In genomic region chr17:21719511-21720226, GRCh38 we compare ENCODE assay signal across 6 cellular contexts. TPM values are rescaled to one million over a fixed set of nuclear protein-coding genes. Genes with fewer than 3 reads are reported as not detected.
"Had no signal": no experiment of that assay in that cellular context is flagged by ENCODE, and none has a peak within 500 bp of the region (broad histone marks: within the 10 kb centered on the region; RNA-seq: fewer than 3 reads in every experiment).

No MANE protein-coding gene starts in this region.

RNA-seq across cellular contexts. Expression of gene KCNJ18, which starts 27.3 kb away (rescaled TPM):
- total RNA-seq: HepG2, HT-29, HT1080, IMR-90, K562 had no signal
- polyA plus RNA-seq: HepG2, IgD-negative memory B cell, IMR-90, K562 had no signal
